Comparison of ENCODE assay signal across 27 cellular contexts in genomic region chr13:67763316-67763715, GRCh38.
"Had no signal": no experiment of that assay in that cellular context is flagged by ENCODE, and none has a peak within 500 bp of the region (broad histone marks: within the 10 kb centered on the region; RNA-seq: fewer than 3 reads in every experiment).

No MANE protein-coding gene starts in this region.

- ATAC-seq: activated naive CD4-positive, alpha-beta T cell treated with anti-CD3 and anti-CD28 coated beads, Interleukin-2, amount 50 U/mL, for 72 hours; activated T-cell treated with anti-CD3 and anti-CD28 coated beads, Interleukin-2, amount 50 U/mL, for 72 hours; heart right ventricle; natural killer cell treated with Interleukin-12 subunit alpha and Interleukin-12 subunit beta and Interleukin-15 and Interleukin-18, amount 100 ng/mL, for 72 hours; right lobe of liver; stimulated activated memory B cell treated with anti-CD40 and anti-IgM and Interleukin-4, amounts not matched to agents 10 μg/mL and 1 μg/mL and 100 μg/mL, for 72 hours; stimulated activated naive CD8-positive, alpha-beta T cell treated with anti-CD3 and anti-CD28 coated beads, Interleukin-15, amount 100 ng/mL, for 72 hours had no signal

- H3K36me3 ChIP-seq: breast epithelium, esophagus squamous epithelium, heart right ventricle, left ventricle myocardium inferior, right lobe of liver, uterus had no signal

- H3K4me1 Mint-ChIP-seq: stimulated activated memory B cell treated with anti-CD40 and anti-IgM and Interleukin-4, amounts not matched to agents 10 μg/mL and 1 μg/mL and 100 μg/mL, for 72 hours; stimulated activated naive CD8-positive, alpha-beta T cell treated with anti-CD3 and anti-CD28 coated beads, Interleukin-15, amount 100 ng/mL, for 72 hours had no signal

- H3K27me3 Mint-ChIP-seq: natural killer cell treated with Interleukin-12 subunit alpha and Interleukin-12 subunit beta and Interleukin-15 and Interleukin-18, amount 100 ng/mL, for 72 hours; stimulated activated memory B cell treated with anti-CD40 and anti-IgM and Interleukin-4, amounts not matched to agents 10 μg/mL and 1 μg/mL and 100 μg/mL, for 72 hours; stimulated activated naive CD8-positive, alpha-beta T cell treated with anti-CD3 and anti-CD28 coated beads, Interleukin-15, amount 100 ng/mL, for 72 hours; type B pancreatic cell had no signal

- H3K4me3 ChIP-seq: breast epithelium, esophagus squamous epithelium, heart right ventricle, left ventricle myocardium inferior, lung, right lobe of liver, uterus had no signal

- H3K4me1 ChIP-seq: breast epithelium, esophagus squamous epithelium, heart right ventricle, left ventricle myocardium inferior, right lobe of liver, uterus had no signal

- H3K36me3 Mint-ChIP-seq: activated naive CD4-positive, alpha-beta T cell treated with anti-CD3 and anti-CD28 coated beads, Interleukin-2, amount 50 U/mL, for 72 hours; natural killer cell treated with Interleukin-12 subunit alpha and Interleukin-12 subunit beta and Interleukin-15 and Interleukin-18, amount 100 ng/mL, for 72 hours; stimulated activated memory B cell treated with anti-CD40 and anti-IgM and Interleukin-4, amounts not matched to agents 10 μg/mL and 1 μg/mL and 100 μg/mL, for 72 hours; type B pancreatic cell had no signal

- H3K27ac ChIP-seq: breast epithelium, epithelial cell of prostate, esophagus squamous epithelium, heart right ventricle, left ventricle myocardium inferior, right lobe of liver, uterus had no signal

- H3K4me3 Mint-ChIP-seq: activated T-cell treated with anti-CD3 and anti-CD28 coated beads, Interleukin-2, amount 50 U/mL, for 72 hours; natural killer cell treated with Interleukin-12 subunit alpha and Interleukin-12 subunit beta and Interleukin-15 and Interleukin-18, amount 100 ng/mL, for 72 hours; stimulated activated memory B cell treated with anti-CD40 and anti-IgM and Interleukin-4, amounts not matched to agents 10 μg/mL and 1 μg/mL and 100 μg/mL, for 72 hours; stimulated activated naive CD8-positive, alpha-beta T cell treated with anti-CD3 and anti-CD28 coated beads, Interleukin-15, amount 100 ng/mL, for 72 hours; type B pancreatic cell had no signal

- H3K9me3 ChIP-seq: breast epithelium, esophagus squamous epithelium, right lobe of liver, uterus had no signal

- H3K27me3 ChIP-seq: breast epithelium, esophagus squamous epithelium, heart right ventricle, right lobe of liver, uterus had no signal

- H3K9me3 Mint-ChIP-seq: type B pancreatic cell had no signal

- H3K27ac Mint-ChIP-seq: activated naive CD4-positive, alpha-beta T cell treated with anti-CD3 and anti-CD28 coated beads, Interleukin-2, amount 50 U/mL, for 72 hours; activated T-cell treated with anti-CD3 and anti-CD28 coated beads, Interleukin-2, amount 50 U/mL, for 72 hours; natural killer cell treated with Interleukin-12 subunit alpha and Interleukin-12 subunit beta and Interleukin-15 and Interleukin-18, amount 100 ng/mL, for 72 hours; stimulated activated memory B cell treated with anti-CD40 and anti-IgM and Interleukin-4, amounts not matched to agents 10 μg/mL and 1 μg/mL and 100 μg/mL, for 72 hours; stimulated activated naive CD8-positive, alpha-beta T cell treated with anti-CD3 and anti-CD28 coated beads, Interleukin-15, amount 100 ng/mL, for 72 hours; type B pancreatic cell had no signal

- DNase-seq: activated CD4-positive, alpha-beta T cell treated with anti-CD3 and anti-CD28 coated beads for 4 hours; activated CD4-positive, alpha-beta T cell treated with anti-CD3 and anti-CD28 coated beads, Interleukin-2, amount 50 U/mL, for 4 hours; activated naive CD4-positive, alpha-beta T cell; activated T-cell treated with anti-CD3 and anti-CD28 coated beads for 4 hours; activated T-cell treated with anti-CD3 and anti-CD28 coated beads, Interleukin-2, amount 50 U/mL, for 72 hours; dermis blood vessel endothelial cell; effector CD4-positive, alpha-beta T cell; esophagus squamous epithelium; foreskin melanocyte; heart right ventricle; left ventricle myocardium inferior; mesendoderm; posterior cingulate gyrus; right lobe of liver; stimulated activated CD4-positive, alpha-beta T cell treated with anti-CD3 and anti-CD28 coated beads, Interleukin-1b, Interleukin-23, amount 100 ng/mL, for 48 hours; stimulated activated CD4-positive, alpha-beta T cell treated with anti-CD3 and anti-CD28 coated beads, Interleukin-4, amount 100 ng/mL, for 4 hours; stimulated activated CD8-positive, alpha-beta memory T cell treated with anti-CD3 and anti-CD28 coated beads, Interleukin-4, amount 100 ng/mL, for 48 hours; stimulated activated naive CD8-positive, alpha-beta T cell treated with anti-CD3 and anti-CD28 coated beads, Interleukin-15, amount 100 ng/mL, for 72 hours; substantia nigra; uterus had no signal
